16 cellular contexts compared by ENCODE assay signal in genomic region chr1:223224465-223224864, GRCh38.
DNase-seq lines count a peak whose midpoint lies in the region; ATAC-seq and TF ChIP-seq lines count a peak whose summit lies in the region.
"Had no signal": no experiment of that assay in that cellular context is flagged by ENCODE, and none has a peak within 500 bp of the region (broad histone marks: within the 10 kb centered on the region; RNA-seq: fewer than 3 reads in every experiment).

No MANE protein-coding gene starts in this region.

- no peak overlapping the region for H2BK120ac ChIP-seq in mesendoderm (ENCODE audit: low read depth, low read length)

- no peaks in the 10 kb centered on the region for H3K36me3 ChIP-seq in mesendoderm (ENCODE audit: control insufficient read depth, insufficient read depth, low read length)
- H3K36me3 ChIP-seq in naive thymus-derived CD4-positive, alpha-beta T cell (ENCODE audit: control insufficient read depth in 2 of 3, insufficient read depth in 3 of 3, low read length in 3 of 3), result peaks cover 0 to 7% (median 0%) of the 10 kb centered on the region in 3 experiments

- H3K27me3 ChIP-seq in mesendoderm (ENCODE audit: insufficient read depth, low read length, poor library complexity), result no peaks in the 10 kb centered on the region
- H3K27me3 ChIP-seq in naive thymus-derived CD4-positive, alpha-beta T cell (ENCODE audit: control insufficient read depth in 2 of 2, insufficient read depth in 2 of 2, low read length in 2 of 2), result no peaks in the 10 kb centered on the region

- no peak overlapping the region for H3K4me3 ChIP-seq in coronary artery
- no peak overlapping the region for H3K4me3 ChIP-seq in mesendoderm (ENCODE audit: low read length)
- H3K4me3 ChIP-seq in naive thymus-derived CD4-positive, alpha-beta T cell (ENCODE audit: low read length), result no peak overlapping the region
- H3K4me3 ChIP-seq: PC-9 had no signal

- peak; percentile 53 for DNase-seq in activated effector memory CD4-positive, alpha-beta T cell treated with anti-CD3 and anti-CD28 coated beads, Interleukin-2, amount 50 U/mL, for 16 hours
- DNase-seq in activated effector memory CD4-positive, alpha-beta T cell treated with Interleukin-2 at 50 U/mL for 16 hours, result no peak
- DNase-seq in coronary artery (ENCODE audit: low spot score) (peak; percentile 36), mesendoderm (peak; percentile 49), HFFc6 (no peak)
- no peak for DNase-seq in stimulated activated naive CD8-positive, alpha-beta T cell treated with anti-CD3 and anti-CD28 coated beads, Interleukin-15, amount 100 ng/mL, for 72 hours
- no peak for DNase-seq in naive thymus-derived CD4-positive, alpha-beta T cell
- DNase-seq: EL, KG1, NCI-H1105, NCI-H1694 treated with DMSO at 0.1 percent for 48 hours, NCI-H69, PC-9 had no signal

- no peaks in the 10 kb centered on the region for H3K4me1 ChIP-seq in mesendoderm (ENCODE audit: control insufficient read depth, low read depth, low read length)
- H3K4me1 ChIP-seq in naive thymus-derived CD4-positive, alpha-beta T cell (ENCODE audit: control insufficient read depth in 2 of 2, insufficient read depth in 2 of 2, low read length in 2 of 2), result peaks cover 0 to 15% of the 10 kb centered on the region in 2 donors

- H3K4ac ChIP-seq in mesendoderm (ENCODE audit: low read depth, low read length), result no peak overlapping the region

- H4K5ac ChIP-seq in mesendoderm (ENCODE audit: low read length), result no peak overlapping the region

- H3K79me1 ChIP-seq in mesendoderm (ENCODE audit: low read length), result no peaks in the 10 kb centered on the region

- peaks cover 0 to 50% (median 34%) of the 10 kb centered on the region in 5 donors for H3K36me3 Mint-ChIP-seq in naive thymus-derived CD4-positive, alpha-beta T cell
- H3K36me3 Mint-ChIP-seq in HFFc6 (ENCODE audit: low read depth), result no peaks in the 10 kb centered on the region

- intact Hi-C loops in naive thymus-derived CD4-positive, alpha-beta T cell (cut with micrococcal nuclease), result no loop called here

- no CpG with 5 or more reads among the region's 13 CpGs for WGBS in mesendoderm (ENCODE audit: extremely low coverage, insufficient coverage, low lambda C conversion rate)

- no peaks in the 10 kb centered on the region for H3K79me2 ChIP-seq in mesendoderm (ENCODE audit: control insufficient read depth, insufficient read depth, low read length)

- H4K8ac ChIP-seq in mesendoderm (ENCODE audit: low read depth, low read length), result no peak overlapping the region

- no peak for TF ChIP-seq CTCF in coronary artery (IDR thresholded peaks at IDR 0.05)
- TF ChIP-seq CTCF in HFFc6 (IDR thresholded peaks at IDR 0.05), result no peak

- peaks cover 9% of the 10 kb centered on the region for H3K27me3 Mint-ChIP-seq in stimulated activated naive CD8-positive, alpha-beta T cell treated with anti-CD3 and anti-CD28 coated beads, Interleukin-15, amount 100 ng/mL, for 72 hours
- H3K27me3 Mint-ChIP-seq in naive thymus-derived CD4-positive, alpha-beta T cell, result no peaks in the 10 kb centered on the region
- H3K27me3 Mint-ChIP-seq in HFFc6 (ENCODE audit: insufficient read depth), result peaks cover 11% of the 10 kb centered on the region

- H3K27ac Mint-ChIP-seq in stimulated activated naive CD8-positive, alpha-beta T cell treated with anti-CD3 and anti-CD28 coated beads, Interleukin-15, amount 100 ng/mL, for 72 hours, result no peak overlapping the region
- peak overlapping the region in 1 of 9 donors; percentile 10 for H3K27ac Mint-ChIP-seq in naive thymus-derived CD4-positive, alpha-beta T cell
- no peak overlapping the region for H3K27ac Mint-ChIP-seq in HFFc6

- POLR2A ChIA-PET in naive thymus-derived CD4-positive, alpha-beta T cell (lab: Charles Lee), result interaction anchor here (0.7 kb wide), 1 partner anchor 25 kb away, joined by 3 read pairs; no protein-coding TSS in a partner anchor

- H3K9ac ChIP-seq in mesendoderm (ENCODE audit: low read length), result no peak overlapping the region

- no peak overlapping the region for H2BK15ac ChIP-seq in mesendoderm (replicated peaks; ENCODE audit: low read depth)

- H3K27ac ChIP-seq in coronary artery (no peak overlapping the region), mesendoderm (ENCODE audit: low read depth, low read length) (no peak overlapping the region)
- H3K27ac ChIP-seq in naive thymus-derived CD4-positive, alpha-beta T cell (ENCODE audit: low read depth, low read length), result no peak overlapping the region
- H3K27ac ChIP-seq: C4-2B, PC-9 had no signal

- no peak overlapping the region for H2BK5ac ChIP-seq in mesendoderm (ENCODE audit: low read length)

- H3K9me3 Mint-ChIP-seq in stimulated activated naive CD8-positive, alpha-beta T cell treated with anti-CD3 and anti-CD28 coated beads, Interleukin-15, amount 100 ng/mL, for 72 hours, result peaks cover 0 to 12% of the 10 kb centered on the region in 2 donors
- peaks cover 0 to 10% (median 3%) of the 10 kb centered on the region in 11 donors for H3K9me3 Mint-ChIP-seq in naive thymus-derived CD4-positive, alpha-beta T cell
- peaks cover 3% of the 10 kb centered on the region; the same call in 1 of the 2 replicates for H3K9me3 Mint-ChIP-seq in HFFc6

- no peak overlapping the region for H3K4me3 Mint-ChIP-seq in stimulated activated naive CD8-positive, alpha-beta T cell treated with anti-CD3 and anti-CD28 coated beads, Interleukin-15, amount 100 ng/mL, for 72 hours
- no peak overlapping the region for H3K4me3 Mint-ChIP-seq in naive thymus-derived CD4-positive, alpha-beta T cell
- H3K4me3 Mint-ChIP-seq in HFFc6, result no peak overlapping the region

- peaks cover 0 to 4% (median 0%) of the 10 kb centered on the region in 3 experiments for H3K9me3 ChIP-seq in naive thymus-derived CD4-positive, alpha-beta T cell (ENCODE audit: control insufficient read depth in 2 of 3, low read length in 3 of 3)

- CTCF ChIA-PET in naive thymus-derived CD4-positive, alpha-beta T cell (lab: Charles Lee), result no interaction called here

- H3K4me2 ChIP-seq in mesendoderm (ENCODE audit: low read length), result no peak overlapping the region
- H3K4me2 ChIP-seq: PC-9 had no signal

- H3K56ac ChIP-seq in mesendoderm (ENCODE audit: low read length), result no peak overlapping the region

- no peak overlapping the region for H3K23ac ChIP-seq in mesendoderm (ENCODE audit: low read length)

- peak; percentile 47 for ATAC-seq in stimulated activated naive CD8-positive, alpha-beta T cell treated with anti-CD3 and anti-CD28 coated beads, Interleukin-15, amount 100 ng/mL, for 72 hours
- no peak for ATAC-seq in naive thymus-derived CD4-positive, alpha-beta T cell
- no peak for ATAC-seq in GM18519 (IDR thresholded peaks at IDR 0.05; ENCODE audit: low FRiP score, unreplicated experiment)
- ATAC-seq: Right ventricle myocardium inferior had no signal

- no peak overlapping the region for H2AK5ac ChIP-seq in mesendoderm (ENCODE audit: low read length)

- no peak overlapping the region for H3K18ac ChIP-seq in mesendoderm (ENCODE audit: low read length)

- H3K4me1 Mint-ChIP-seq in stimulated activated naive CD8-positive, alpha-beta T cell treated with anti-CD3 and anti-CD28 coated beads, Interleukin-15, amount 100 ng/mL, for 72 hours, result peaks cover 38% of the 10 kb centered on the region
- peaks cover 0 to 48% (median 28%) of the 10 kb centered on the region in 7 donors for H3K4me1 Mint-ChIP-seq in naive thymus-derived CD4-positive, alpha-beta T cell
- H3K4me1 Mint-ChIP-seq in HFFc6 (ENCODE audit: low read depth), result peaks cover 17% of the 10 kb centered on the region

Comparison
In these comparisons a context has a peak if more than half of its experiments do, and no peak if none do; other contexts are left out.
1. DNase-seq: peak in activated effector memory CD4-positive, alpha-beta T cell treated with anti-CD3 and anti-CD28 coated beads, Interleukin-2, amount 50 U/mL, for 16 hours (single experiment), coronary artery (single experiment) and mesendoderm (single experiment); none in activated effector memory CD4-positive, alpha-beta T cell treated with Interleukin-2 at 50 U/mL for 16 hours (single experiment), stimulated activated naive CD8-positive, alpha-beta T cell treated with anti-CD3 and anti-CD28 coated beads, Interleukin-15, amount 100 ng/mL, for 72 hours (0 of 2), naive thymus-derived CD4-positive, alpha-beta T cell (0 of 9) and HFFc6 (single experiment).